8 cellular contexts compared by ENCODE assay signal in genomic region chr2:119476301-119477117, GRCh38. TPM values are rescaled to one million over a fixed set of nuclear protein-coding genes. Genes with fewer than 3 reads are reported as not detected.
A peak's percentile ranks its signal among the peaks of the same experiment; 100 is the strongest.
DNase-seq lines count a peak whose midpoint lies in the region; ATAC-seq and TF ChIP-seq lines count a peak whose summit lies in the region.

No MANE protein-coding gene starts in this region.

- H3K27ac ChIP-seq in SJCRH30 = no peak overlapping the region

- no peaks in the 10 kb centered on the region for H3K9me3 ChIP-seq in SJCRH30 (replicated peaks)

- H3K4me3 ChIP-seq in Jurkat, Clone E6-1 (ENCODE audit: low read length) = no peak overlapping the region
- H3K4me3 ChIP-seq in SJCRH30 = no peak overlapping the region
- no peak overlapping the region for H3K4me3 ChIP-seq in choroid plexus epithelial cell (ENCODE audit: low read depth, low read length)

- peak; percentile 93 for TF ChIP-seq CTCF in choroid plexus epithelial cell (conservative IDR thresholded peaks at IDR 0.05; ENCODE audit: low read depth, low read length)

- H3K36me3 ChIP-seq in SJCRH30 = no peaks in the 10 kb centered on the region

- DNase-seq in NCI-H2029 (lab: John Stamatoyannopoulos, UW) = peak; percentile 36
- DNase-seq in NCI-H2029 treated with DMSO at 0.1 percent for 48 hours (lab: John Stamatoyannopoulos, UW) = no peak
- peak; percentile 11 for DNase-seq in Jurkat, Clone E6-1 (ENCODE audit: low read depth, low spot score)
- peak; percentile 62 to 79 for DNase-seq in SJCRH30
- DNase-seq in choroid plexus epithelial cell (ENCODE audit: low read depth) = peak; percentile 85
- peak in 1 of 2 donors; percentile 39 for DNase-seq in left colon
- peak in 2 of 3 donors; percentile 7 to 8 for DNase-seq in stimulated activated CD4-positive, alpha-beta T cell treated with anti-CD3 and anti-CD28 coated beads, TNF-alpha, amount 100 ng/mL, for 48 hours (ENCODE audit: low read depth in 3 of 3)

- peaks cover 3% of the 10 kb centered on the region; the same call in 1 of the 2 replicates for H3K4me1 ChIP-seq in SJCRH30

- ATAC-seq in GM21381 (IDR thresholded peaks at IDR 0.05; ENCODE audit: unreplicated experiment) = peak; percentile 66
- ATAC-seq in left colon = peak; percentile 82

- H3K27me3 ChIP-seq in SJCRH30 = no peaks in the 10 kb centered on the region

- intact Hi-C loops in left colon (cut with DNase I, micrococcal nuclease) = loop anchor here (2.0 to 10.0 kb wide), 2 partner anchors 70 to 72 kb away; no protein-coding TSS in a partner anchor

RNA-seq across cellular contexts. Expression of gene TMEM37, which starts 44.9 kb away (rescaled TPM):
- polyA plus RNA-seq in Jurkat, Clone E6-1 (2012; ENCODE audit: insufficient read depth, insufficient read length) = 0.75 TPM
- 0.28 and 0.67 TPM in 2 replicates for total RNA-seq in SJCRH30 (2014; rRNA removed; shearing (Covaris generic))
- total RNA-seq in left colon = 100 to 1,000 TPM in 1 of 2 donors, 10 to 100 TPM in 1; 71.8 to 119 TPM

RNA-seq across cellular contexts. Expression of gene SCTR, which starts 47.8 kb away (rescaled TPM):
- not detected for polyA plus RNA-seq in Jurkat, Clone E6-1 (2012; ENCODE audit: insufficient read depth, insufficient read length)
- not detected in 2 replicates for total RNA-seq in SJCRH30 (2014; rRNA removed; shearing (Covaris generic))
- under 1 TPM in 1 of 2 donors, not detected in 1; 0.45 TPM for total RNA-seq in left colon

Comparison
In these comparisons a context has a peak if more than half of its experiments do, and no peak if none do; other contexts are left out.
1. RNA of gene TMEM37, which starts 44.9 kb away (total RNA-seq): 71.8 to 119 TPM in left colon; 0.28 to 0.67 TPM in SJCRH30; every median in the first group is over 10 times any median in the second.